In genomic region chr1:109654519-109654918, GRCh38 we compare ENCODE assay signal across 23 cellular contexts. TPM values are rescaled to one million over a fixed set of nuclear protein-coding genes. Genes with fewer than 3 reads are reported as not detected.
DNase-seq lines count a peak whose midpoint lies in the region; ATAC-seq and TF ChIP-seq lines count a peak whose summit lies in the region.
"Had no signal": no experiment of that assay in that cellular context is flagged by ENCODE, and none has a peak within 500 bp of the region (broad histone marks: within the 10 kb centered on the region; RNA-seq: fewer than 3 reads in every experiment).

No MANE protein-coding gene starts in this region.

- no peak for TF ChIP-seq CTCF in WTC11 (IDR thresholded peaks at IDR 0.05)
- TF ChIP-seq CTCF in tibial artery (IDR thresholded peaks at IDR 0.05): no peak
- TF ChIP-seq CTCF in transverse colon (IDR thresholded peaks at IDR 0.05): no peak

- H3K4me1 Mint-ChIP-seq in activated naive CD4-positive, alpha-beta T cell treated with anti-CD3 and anti-CD28 coated beads, Interleukin-2, amount 10 ng/mL, durations not matched to agents 7 days and 5 days: peaks cover 21% of the 10 kb centered on the region
- H3K4me1 Mint-ChIP-seq in WTC11 (peaks cover 12% of the 10 kb centered on the region), memory B cell (peaks cover 6% of the 10 kb centered on the region)

- H3K27me3 ChIP-seq in tibial artery (no peaks in the 10 kb centered on the region), transverse colon (no peaks in the 10 kb centered on the region)
- H3K27me3 ChIP-seq: Peyer's patch had no signal

- H3K36me3 ChIP-seq in tibial artery (peaks cover 3 to 20% (median 5%) of the 10 kb centered on the region in 3 donors), transverse colon (no peaks in the 10 kb centered on the region)

- TF ChIP-seq EP300 in transverse colon (IDR thresholded peaks at IDR 0.05; ENCODE audit: low read depth): no peak

- POLR2A ChIA-PET in WTC11 (lab: Charles Lee): no interaction called here

- CTCF ChIA-PET in activated naive CD4-positive, alpha-beta T cell treated with anti-CD3 and anti-CD28 coated beads, Interleukin-2, amount 10 ng/mL, durations not matched to agents 7 days and 5 days (lab: Charles Lee): interaction anchor here (1.0 to 1.8 kb wide), 3 partner anchors 14 to 330 kb away, joined by 3 to 15 read pairs (median 3); partner anchors contain the start of gene AHCYL1
- CTCF ChIA-PET in WTC11 (lab: Charles Lee): interaction anchor here (0.7 to 4.3 kb wide), 4 partner anchors 15 to 330 kb away, joined by 4 to 45 read pairs (median 13); partner anchors contain the start of gene AHCYL1

- H3K27ac Mint-ChIP-seq in activated naive CD4-positive, alpha-beta T cell treated with anti-CD3 and anti-CD28 coated beads, Interleukin-2, amount 10 ng/mL, durations not matched to agents 7 days and 5 days: no peak overlapping the region
- no peak overlapping the region for H3K27ac Mint-ChIP-seq in activated naive CD4-positive, alpha-beta T cell treated with anti-CD3 and anti-CD28 coated beads, Interleukin-2, amount 50 U/mL, for 72 hours
- H3K27ac Mint-ChIP-seq in WTC11 (no peak overlapping the region), memory B cell (no peak overlapping the region)
- H3K27ac Mint-ChIP-seq: stimulated activated naive CD8-positive, alpha-beta T cell treated with anti-CD3 and anti-CD28 coated beads, Interleukin-15, Interleukin-2, amounts not matched to agents 100 ng/mL and 50 ng/mL, for 24 hours had no signal

- WGBS in transverse colon (ENCODE audit: low coverage in 1 of 2), 2 donors: 89 to 95% methylated on average over 7 to 12 of the region's 12 CpGs

- in situ Hi-C loops in transverse colon (cut with MboI; ENCODE audit: low pct_ligation_motif_present in 1 of 4, low pct_unique_long_range_greater_than_20kb in 1 of 4, low sequenced_read_pairs in 3 of 4): loop anchor here (5.0 to 25.0 kb wide), 5 partner anchors 108 to 333 kb away; partner anchors contain the start of genes AHCYL1 (in 3 of the 4) and EPS8L3 (in 1 of the 4)

- H3K9me3 ChIP-seq in tibial artery (no peaks in the 10 kb centered on the region), transverse colon (no peaks in the 10 kb centered on the region)
- H3K9me3 ChIP-seq: A549, Peyer's patch had no signal

- no peaks in the 10 kb centered on the region for H3K9me3 Mint-ChIP-seq in activated naive CD4-positive, alpha-beta T cell treated with anti-CD3 and anti-CD28 coated beads, Interleukin-2, amount 10 ng/mL, durations not matched to agents 7 days and 5 days
- no peaks in the 10 kb centered on the region for H3K9me3 Mint-ChIP-seq in activated naive CD4-positive, alpha-beta T cell treated with anti-CD3 and anti-CD28 coated beads, Interleukin-2, amount 50 U/mL, for 72 hours
- H3K9me3 Mint-ChIP-seq in WTC11: no peaks in the 10 kb centered on the region
- no peaks in the 10 kb centered on the region for H3K9me3 Mint-ChIP-seq in memory B cell
- H3K9me3 Mint-ChIP-seq: effector memory CD8-positive, alpha-beta T cell; stimulated activated naive CD8-positive, alpha-beta T cell treated with anti-CD3 and anti-CD28 coated beads, Interleukin-15, Interleukin-2, amounts not matched to agents 100 ng/mL and 50 ng/mL, for 24 hours had no signal

- no peak for TF ChIP-seq POLR2A in transverse colon (IDR thresholded peaks at IDR 0.05)

- no peaks in the 10 kb centered on the region for H3K36me3 Mint-ChIP-seq in activated naive CD4-positive, alpha-beta T cell treated with anti-CD3 and anti-CD28 coated beads, Interleukin-2, amount 10 ng/mL, durations not matched to agents 7 days and 5 days
- H3K36me3 Mint-ChIP-seq in activated naive CD4-positive, alpha-beta T cell treated with anti-CD3 and anti-CD28 coated beads, Interleukin-2, amount 50 U/mL, for 72 hours: no peaks in the 10 kb centered on the region
- H3K36me3 Mint-ChIP-seq in WTC11 (no peaks in the 10 kb centered on the region), memory B cell (peaks cover 3% of the 10 kb centered on the region)

- H3K4me3 ChIP-seq in tibial artery: no peak overlapping the region
- H3K4me3 ChIP-seq in transverse colon: no peak overlapping the region
- H3K4me3 ChIP-seq: A549 had no signal

- peaks cover 42% of the 10 kb centered on the region for H3K27me3 Mint-ChIP-seq in activated naive CD4-positive, alpha-beta T cell treated with anti-CD3 and anti-CD28 coated beads, Interleukin-2, amount 10 ng/mL, durations not matched to agents 7 days and 5 days
- H3K27me3 Mint-ChIP-seq in WTC11 (ENCODE audit: low read depth) (peaks cover 37% of the 10 kb centered on the region), memory B cell (peaks cover 3% of the 10 kb centered on the region)

- H3K27ac ChIP-seq in tibial artery (peak overlapping the region; percentile 92 to 93), transverse colon (peak overlapping the region in 1 of 4 donors; percentile 85)
- H3K27ac ChIP-seq: A549, C4-2B, HL-60 had no signal

- ATAC-seq in activated naive CD4-positive, alpha-beta T cell treated with anti-CD3 and anti-CD28 coated beads, Interleukin-2, amount 50 U/mL, for 72 hours: no peak
- ATAC-seq in WTC11 (no peak), memory B cell (ENCODE audit: low read depth) (no peak)
- ATAC-seq: A549; effector memory CD8-positive, alpha-beta T cell; SK-N-SH treated with all-trans-retinoic acid at 6 μM for 48 hours had no signal

- H3K4me1 ChIP-seq in tibial artery (peaks cover 0 to 35% (median 13%) of the 10 kb centered on the region in 4 donors), transverse colon (peaks cover 7 to 14% (median 10%) of the 10 kb centered on the region in 4 donors)

- H3K4me3 Mint-ChIP-seq in activated naive CD4-positive, alpha-beta T cell treated with anti-CD3 and anti-CD28 coated beads, Interleukin-2, amount 10 ng/mL, durations not matched to agents 7 days and 5 days: peak overlapping the region; percentile 7
- H3K4me3 Mint-ChIP-seq in WTC11 (peak overlapping the region; percentile 91; the same call in 1 of the 2 replicates), memory B cell (peak overlapping the region; percentile 9)

- no peak for DNase-seq in activated naive CD4-positive, alpha-beta T cell treated with anti-CD3 and anti-CD28 coated beads, Interleukin-2, amount 10 ng/mL, durations not matched to agents 7 days and 5 days
- DNase-seq in activated naive CD4-positive, alpha-beta T cell treated with anti-CD3 and anti-CD28 coated beads, Interleukin-2, amount 50 U/mL, for 72 hours (ENCODE audit: low spot score in 2 of 2): no peak
- DNase-seq in WTC11 (ENCODE audit: low spot score) (no peak), memory B cell (ENCODE audit: low spot score in 2 of 2) (no peak), tibial artery (peak in 1 of 2 donors; percentile 35), transverse colon (no peak), HuH-7 (ENCODE audit: low spot score) (no peak), NCI-H2227 (lab: John Stamatoyannopoulos, UW; ENCODE audit: unreplicated experiment) (no peak)
- DNase-seq: activated CD4-positive, alpha-beta T cell treated with anti-CD3 and anti-CD28 coated beads for 4 hours; activated CD8-positive, alpha-beta memory T cell treated with anti-CD3 and anti-CD28 coated beads, Interleukin-2, amount 50 U/mL, for 48 hours; DMS53; effector memory CD8-positive, alpha-beta T cell; immature natural killer cell; NCI-H187 treated with DMSO at 0.1 percent for 48 hours; NCI-H345; Peyer's patch had no signal

- intact Hi-C loops in tibial artery (cut with DNase I; ENCODE audit: low total_unique reads) (loop anchor here (10.0 kb wide), 1 partner anchor 270 kb away; no protein-coding TSS in a partner anchor), transverse colon (cut with DNase I; ENCODE audit: low total_unique reads) (loop anchor here (10.0 kb wide), 1 partner anchor 330 kb away; the partner anchor contains the start of gene AHCYL1)

TF ChIP-seq in WTC11, 78 proteins besides CTCF, POLR2A, EP300 and RAD21:
- TF ChIP-seq CBFB (CRISPR knock-in tag; IDR thresholded peaks at IDR 0.05; ENCODE audit: low read depth): no peak
- TF ChIP-seq JUN (CRISPR knock-in tag; IDR thresholded peaks at IDR 0.05): no peak

RNA-seq across cellular contexts. Expression of gene GSTM4, which starts 1.4 kb away (rescaled TPM):
- 10 to 100 TPM; 22.0 to 23.8 TPM for total RNA-seq in activated naive CD4-positive, alpha-beta T cell treated with anti-CD3 and anti-CD28 coated beads, Interleukin-2, amount 50 U/mL, for 72 hours
- total RNA-seq in WTC11 (2021) (16.4 to 18.1 TPM (median 16.7 TPM) in 3 replicates), transverse colon (100 to 1,000 TPM in 2 of 4 donors, 10 to 100 TPM in 2; 64.9 to 104 (median 94.8) TPM)

RNA-seq across cellular contexts. Expression of gene GSTM2, which starts 13.3 kb away (rescaled TPM):
- 10 to 100 TPM; 13.6 to 41.7 TPM for total RNA-seq in activated naive CD4-positive, alpha-beta T cell treated with anti-CD3 and anti-CD28 coated beads, Interleukin-2, amount 50 U/mL, for 72 hours
- 12.9 to 15.4 TPM (median 15.3 TPM) in 3 replicates for total RNA-seq in WTC11 (2021)
- total RNA-seq in transverse colon: 10 to 100 TPM; 27.0 to 87.5 (median 57.2) TPM

RNA-seq across cellular contexts. Expression of gene GSTM1, which starts 33.1 kb away (rescaled TPM):
- total RNA-seq in activated naive CD4-positive, alpha-beta T cell treated with anti-CD3 and anti-CD28 coated beads, Interleukin-2, amount 50 U/mL, for 72 hours: 100 to 1,000 TPM in 1 of 2 donors, not detected in 1; 129 TPM
- total RNA-seq in WTC11 (2021): not detected in 3 replicates
- total RNA-seq in transverse colon: 10 to 100 TPM in 1 of 4 donors, not detected in 3; 18.1 TPM
- total RNA-seq: ureter had no signal

RNA-seq across cellular contexts. Expression of gene AMPD2, which starts 34.9 kb away (rescaled TPM):
- 100 to 1,000 TPM in 1 of 2 donors, 10 to 100 TPM in 1; 91.5 to 113 TPM for total RNA-seq in activated naive CD4-positive, alpha-beta T cell treated with anti-CD3 and anti-CD28 coated beads, Interleukin-2, amount 50 U/mL, for 72 hours
- total RNA-seq in WTC11 (2021) (51.8 to 79.8 TPM (median 60.0 TPM) in 3 replicates), transverse colon (10 to 100 TPM; 21.3 to 59.7 (median 39.0) TPM)

RNA-seq across cellular contexts. Expression of gene GNAT2, which starts 35.1 kb away (rescaled TPM):
- total RNA-seq in activated naive CD4-positive, alpha-beta T cell treated with anti-CD3 and anti-CD28 coated beads, Interleukin-2, amount 50 U/mL, for 72 hours: under 1 TPM in 1 of 2 donors, not detected in 1; 0.34 TPM
- total RNA-seq in WTC11 (2021) (0.14 TPM in 1 of 3 replicates, not detected in the others), transverse colon (not detected)
- total RNA-seq: cerebellum, Peyer's patch, ureter had no signal

Comparison
In these comparisons a context has a peak if more than half of its experiments do, and no peak if none do; other contexts are left out.
1. H3K4me3 Mint-ChIP-seq: peak in every context shown above with its lines; median percentile 91 in WTC11; 9 in memory B cell; 7 in activated naive CD4-positive, alpha-beta T cell treated with anti-CD3 and anti-CD28 coated beads, Interleukin-2, amount 10 ng/mL, durations not matched to agents 7 days and 5 days.